ENCODE assay signal across 8 cellular contexts in genomic region chr7:100694196-100694745, GRCh38. TPM values are rescaled to one million over a fixed set of nuclear protein-coding genes. Genes with fewer than 3 reads are reported as not detected.
A peak's percentile ranks its signal among the peaks of the same experiment; 100 is the strongest.
DNase-seq lines count a peak whose midpoint lies in the region; ATAC-seq, FAIRE-seq and TF ChIP-seq lines count a peak whose summit lies in the region.

A gene with protein sequence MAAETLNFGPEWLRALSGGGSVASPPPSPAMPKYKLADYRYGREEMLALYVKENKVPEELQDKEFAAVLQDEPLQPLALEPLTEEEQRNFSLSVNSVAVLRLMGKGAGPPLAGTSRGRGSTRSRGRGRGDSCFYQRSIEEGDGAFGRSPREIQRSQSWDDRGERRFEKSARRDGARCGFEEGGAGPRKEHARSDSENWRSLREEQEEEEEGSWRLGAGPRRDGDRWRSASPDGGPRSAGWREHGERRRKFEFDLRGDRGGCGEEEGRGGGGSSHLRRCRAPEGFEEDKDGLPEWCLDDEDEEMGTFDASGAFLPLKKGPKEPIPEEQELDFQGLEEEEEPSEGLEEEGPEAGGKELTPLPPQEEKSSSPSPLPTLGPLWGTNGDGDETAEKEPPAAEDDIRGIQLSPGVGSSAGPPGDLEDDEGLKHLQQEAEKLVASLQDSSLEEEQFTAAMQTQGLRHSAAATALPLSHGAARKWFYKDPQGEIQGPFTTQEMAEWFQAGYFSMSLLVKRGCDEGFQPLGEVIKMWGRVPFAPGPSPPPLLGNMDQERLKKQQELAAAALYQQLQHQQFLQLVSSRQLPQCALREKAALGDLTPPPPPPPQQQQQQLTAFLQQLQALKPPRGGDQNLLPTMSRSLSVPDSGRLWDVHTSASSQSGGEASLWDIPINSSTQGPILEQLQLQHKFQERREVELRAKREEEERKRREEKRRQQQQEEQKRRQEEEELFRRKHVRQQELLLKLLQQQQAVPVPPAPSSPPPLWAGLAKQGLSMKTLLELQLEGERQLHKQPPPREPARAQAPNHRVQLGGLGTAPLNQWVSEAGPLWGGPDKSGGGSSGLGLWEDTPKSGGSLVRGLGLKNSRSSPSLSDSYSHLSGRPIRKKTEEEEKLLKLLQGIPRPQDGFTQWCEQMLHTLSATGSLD (N-terminal part only) (minus strand): TSS chr7:100694250. CDS start chr7:100688238, 6,012 bp downstream.

- H3K4me3 ChIP-seq in BJ (ENCODE audit: low read depth, low read length) (peak within 1 kb of the TSS; percentile 74), KMS-11 (IDR thresholded peaks at IDR 0.05; ENCODE audit: insufficient read depth, low read depth, low read length) (no peak within 1 kb of the TSS), adipocyte (ENCODE audit: low read length) (peak within 1 kb of the TSS; percentile 90), cardiac muscle cell (peak within 1 kb of the TSS; percentile 95), pancreas (peak within 1 kb of the TSS; percentile 67 to 97 (median 94))

- TF ChIP-seq CTCF in BJ (IDR thresholded peaks at IDR 0.05; ENCODE audit: insufficient read depth, low read depth, low read length) (no peak), KMS-11 (conservative IDR thresholded peaks at IDR 0.05; ENCODE audit: low read depth, low read length) (no peak), cardiac muscle cell (IDR thresholded peaks at IDR 0.05; ENCODE audit: low read depth, low read length) (no peak), pancreas (IDR thresholded peaks at IDR 0.05) (no peak)

- peak within 1 kb of the TSS; percentile 62 for H2AFZ ChIP-seq in KMS-11 (ENCODE audit: low read depth)

- peaks cover 30% of the 10 kb centered on the region for H3K4me1 ChIP-seq in KMS-11 (ENCODE audit: low read depth, poor library complexity, severe bottlenecking)
- H3K4me1 ChIP-seq in adipocyte (ENCODE audit: control insufficient read depth, insufficient read depth, low read length), result peaks cover 23% of the 10 kb centered on the region
- peaks cover 16% of the 10 kb centered on the region for H3K4me1 ChIP-seq in cardiac muscle cell (ENCODE audit: low read depth)
- peaks cover 10 to 17% (median 14%) of the 10 kb centered on the region in 3 donors for H3K4me1 ChIP-seq in pancreas

- peak within 1 kb of the TSS; percentile 82 for H3K9ac ChIP-seq in KMS-11
- peak within 1 kb of the TSS; percentile 91 for H3K9ac ChIP-seq in adipocyte (ENCODE audit: low read length)

- H3K36me3 ChIP-seq in BJ (ENCODE audit: control insufficient read depth, insufficient read depth, low read length), result peaks cover 3% of the 10 kb centered on the region
- no peaks in the 10 kb centered on the region for H3K36me3 ChIP-seq in KMS-11 (ENCODE audit: insufficient read depth)
- H3K36me3 ChIP-seq in adipocyte (ENCODE audit: control insufficient read depth, insufficient read depth, low read length, severe bottlenecking), result no peaks in the 10 kb centered on the region
- H3K36me3 ChIP-seq in cardiac muscle cell, result no peaks in the 10 kb centered on the region
- no peaks in the 10 kb centered on the region for H3K36me3 ChIP-seq in pancreas

- CTCF ChIA-PET in BJ (lab: Yijun Ruan, JAX), result interaction anchor here (5.7 to 10.3 kb wide), 4 partner anchors 11 to 132 kb away, joined by 42 to 162 read pairs (median 97); partner anchors contain the start of genes FBXO24, LRCH4 and POP7

- 0 to 1% methylated on average over 13 to 62 of the region's 81 CpGs for WGBS in pancreas, 2 donors

- FAIRE-seq in pancreas (lab: Jason Lieb, UNC) (no peak), urothelium cell line (lab: Jason Lieb, UNC) (no peak)

- H4K20me1 ChIP-seq in KMS-11 (ENCODE audit: insufficient read depth), result no peaks in the 10 kb centered on the region

- H3K9me3 ChIP-seq in adipocyte (ENCODE audit: control insufficient read depth, low read length), result no peaks in the 10 kb centered on the region
- no peaks in the 10 kb centered on the region for H3K9me3 ChIP-seq in cardiac muscle cell (ENCODE audit: low read depth)
- no peaks in the 10 kb centered on the region for H3K9me3 ChIP-seq in pancreas

- H3K27me3 ChIP-seq in BJ (ENCODE audit: control insufficient read depth, insufficient read depth, low read length) (no peaks in the 10 kb centered on the region; the same call in 1 of the 2 replicates), KMS-11 (ENCODE audit: insufficient read depth, low read depth) (peaks cover 44% of the 10 kb centered on the region), adipocyte (replicated peaks; ENCODE audit: control insufficient read depth, insufficient read depth, low read length) (no peaks in the 10 kb centered on the region), cardiac muscle cell (no peaks in the 10 kb centered on the region), pancreas (no peaks in the 10 kb centered on the region)

- POLR2A ChIA-PET in BJ (lab: Charles Lee), result no interaction called here

- peak within 1 kb of the TSS; percentile 17; the same call in 1 of the 2 replicates for H3K27ac ChIP-seq in KMS-11
- H3K27ac ChIP-seq in cardiac muscle cell, result peak within 1 kb of the TSS; percentile 93
- peak within 1 kb of the TSS; percentile 51 to 71 (median 66) for H3K27ac ChIP-seq in pancreas

- DNase-seq in BJ (ENCODE audit: low read depth) (no peak), SKM-1 treated with dmso at 0.1 percent for 144 hours (lab: John Stamatoyannopoulos, UW; ENCODE audit: unreplicated experiment) (peak; percentile 65), adipocyte (ENCODE audit: low read depth) (peak; percentile 83), cardiac muscle cell (ENCODE audit: low read depth in 1 of 2, low spot score in 1 of 2) (peak; percentile 72 to 86), pancreas (peak; percentile 68 to 88 (median 78)), urothelium cell line (ENCODE audit: low spot score) (peak; percentile 98)

- peaks cover 40% of the 10 kb centered on the region for H3K79me2 ChIP-seq in KMS-11 (ENCODE audit: insufficient read depth, low read depth)

- intact Hi-C loops in pancreas (cut with DNase I), result loop anchor here in 1 of 3 donors (5.0 kb wide), 1 partner anchor 132 kb away; no protein-coding TSS in a partner anchor

- ATAC-seq in GM19395 (IDR thresholded peaks at IDR 0.05; ENCODE audit: unreplicated experiment), result peak; percentile 52
- peak; percentile 35 to 65 (median 60) for ATAC-seq in pancreas

- H3K4me2 ChIP-seq in KMS-11, result peak within 1 kb of the TSS; percentile 75

RNA-seq across cellular contexts. Expression of the gene that starts here (rescaled TPM):
- 5.7 and 7.6 TPM in 2 replicates for polyA plus RNA-seq in BJ (2011; rRNA removed)
- 5.5 and 5.6 TPM in 2 replicates for polyA minus RNA-seq in BJ (2011; rRNA and poly(A)+ RNA removed)
- 31.9 and 53.2 TPM in 2 replicates for total RNA-seq in cardiac muscle cell
- 14.0 and 20.1 TPM in 2 replicates for polyA plus RNA-seq in cardiac muscle cell
- total RNA-seq in pancreas, result 10 to 100 TPM; 19.2 to 33.9 (median 26.9) TPM
- 10 to 100 TPM; 48.8 to 76.2 TPM for polyA plus RNA-seq in pancreas

Comparison
In these comparisons a context has a peak if more than half of its experiments do, and no peak if none do; other contexts are left out.
1. H3K27ac ChIP-seq: peak in every context shown above with its lines; median percentile 93 in cardiac muscle cell; 66 in pancreas; 17 in KMS-11.